ENCODE assay signal across 15 cellular contexts in genomic region chr1:63223426-63223825, GRCh38.
DNase-seq lines count a peak whose midpoint lies in the region; ATAC-seq lines count a peak whose summit lies in the region.
"Had no signal": no experiment of that assay in that cellular context is flagged by ENCODE, and none has a peak within 500 bp of the region (broad histone marks: within the 10 kb centered on the region; RNA-seq: fewer than 3 reads in every experiment).

No MANE protein-coding gene starts in this region.

- DNase-seq in NCI-H1105 treated with DMSO at 0.1 percent for 48 hours (lab: John Stamatoyannopoulos, UW) = peak; percentile 7
- no peak for DNase-seq in NCI-H1105 (lab: John Stamatoyannopoulos, UW)
- DNase-seq in COLO829 (ENCODE audit: low spot score) = peak; percentile 11
- peak; percentile 36 to 56 for DNase-seq in NCI-H526 (lab: John Stamatoyannopoulos, UW)
- peak; percentile 55 for DNase-seq in foreskin melanocyte
- no peak for DNase-seq in activated CD8-positive, alpha-beta memory T cell treated with anti-CD3 and anti-CD28 coated beads, Interleukin-2, amount 50 U/mL, for 48 hours
- DNase-seq: AML-193; CD4-positive, alpha-beta T cell; DMS153; DMS79; GDM1; HCEC 1CT had no signal

- no peak for ATAC-seq in GM21515 (IDR thresholded peaks at IDR 0.05; ENCODE audit: unreplicated experiment)
- ATAC-seq: A549, GM23338 had no signal

Comparison
In these comparisons a context has a peak if more than half of its experiments do, and no peak if none do; other contexts are left out.
1. DNase-seq: peak in NCI-H1105 treated with DMSO at 0.1 percent for 48 hours (single experiment), COLO829 (single experiment), NCI-H526 (2 of 2) and foreskin melanocyte (single experiment); none in NCI-H1105 (single experiment) and activated CD8-positive, alpha-beta memory T cell treated with anti-CD3 and anti-CD28 coated beads, Interleukin-2, amount 50 U/mL, for 48 hours (single experiment).